Comparison of ENCODE assay signal across 1 cellular context in the genomic region with DNA sequence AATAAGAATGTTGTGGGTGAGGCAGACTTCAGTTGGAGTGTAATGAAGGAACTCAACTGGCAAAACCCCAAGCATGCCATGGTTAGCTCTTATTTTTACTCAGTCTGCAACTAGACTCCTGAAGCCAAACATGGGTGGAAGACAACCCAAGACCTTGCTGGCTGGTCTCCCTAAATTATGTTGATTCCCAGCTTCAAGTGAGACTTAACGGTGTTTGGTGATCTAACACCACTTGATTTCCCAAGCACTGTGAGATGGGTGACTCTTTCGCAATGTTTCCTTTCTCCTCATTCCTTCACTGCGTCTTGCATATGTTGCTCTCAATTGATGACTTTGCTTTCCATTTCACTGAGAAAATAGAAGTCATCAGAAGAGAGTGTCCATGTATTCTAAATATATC.
A peak's percentile ranks its signal among the peaks of the same experiment; 100 is the strongest.
TF ChIP-seq lines count a peak whose summit lies in the region.

No MANE protein-coding gene starts in this region.

TF ChIP-seq in IMR-90, 13 proteins besides CTCF, POLR2A, EP300 and RAD21:
- TF ChIP-seq BHLHE40 (IDR thresholded peaks at IDR 0.05; ENCODE audit: low read depth, low read length): no peak
- TF ChIP-seq, protein P1, sequence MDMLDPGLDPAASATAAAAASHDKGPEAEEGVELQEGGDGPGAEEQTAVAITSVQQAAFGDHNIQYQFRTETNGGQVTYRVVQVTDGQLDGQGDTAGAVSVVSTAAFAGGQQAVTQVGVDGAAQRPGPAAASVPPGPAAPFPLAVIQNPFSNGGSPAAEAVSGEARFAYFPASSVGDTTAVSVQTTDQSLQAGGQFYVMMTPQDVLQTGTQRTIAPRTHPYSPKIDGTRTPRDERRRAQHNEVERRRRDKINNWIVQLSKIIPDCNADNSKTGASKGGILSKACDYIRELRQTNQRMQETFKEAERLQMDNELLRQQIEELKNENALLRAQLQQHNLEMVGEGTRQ (IDR thresholded peaks at IDR 0.05; ENCODE audit: low read depth, low read length): no peak
- TF ChIP-seq FOS (IDR thresholded peaks at IDR 0.05; ENCODE audit: low read depth, low read length): no peak
- peak; percentile 55; the same call in 1 of the 2 replicates for TF ChIP-seq CEBPB (IDR thresholded peaks at IDR 0.05; ENCODE audit: low read depth, low read length)
- TF ChIP-seq SMC3 (IDR thresholded peaks at IDR 0.05; ENCODE audit: low read depth, low read length): no peak
- TF ChIP-seq MAFK (IDR thresholded peaks at IDR 0.05; ENCODE audit: low read depth, low read length): no peak
- no peak for TF ChIP-seq MAZ (IDR thresholded peaks at IDR 0.05; ENCODE audit: borderline replicate concordance, low read depth, low read length)
- TF ChIP-seq, protein P2, sequence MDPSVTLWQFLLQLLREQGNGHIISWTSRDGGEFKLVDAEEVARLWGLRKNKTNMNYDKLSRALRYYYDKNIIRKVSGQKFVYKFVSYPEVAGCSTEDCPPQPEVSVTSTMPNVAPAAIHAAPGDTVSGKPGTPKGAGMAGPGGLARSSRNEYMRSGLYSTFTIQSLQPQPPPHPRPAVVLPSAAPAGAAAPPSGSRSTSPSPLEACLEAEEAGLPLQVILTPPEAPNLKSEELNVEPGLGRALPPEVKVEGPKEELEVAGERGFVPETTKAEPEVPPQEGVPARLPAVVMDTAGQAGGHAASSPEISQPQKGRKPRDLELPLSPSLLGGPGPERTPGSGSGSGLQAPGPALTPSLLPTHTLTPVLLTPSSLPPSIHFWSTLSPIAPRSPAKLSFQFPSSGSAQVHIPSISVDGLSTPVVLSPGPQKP (IDR thresholded peaks at IDR 0.05; ENCODE audit: borderline replicate concordance, low read depth, low read length): no peak
- TF ChIP-seq NFE2L2 (IDR thresholded peaks at IDR 0.05; ENCODE audit: low read depth, low read length): no peak
